Comparison of ENCODE assay signal across 1 cellular context in genomic region chr19:32041681-32042292, GRCh38.
TF ChIP-seq lines count a peak whose summit lies in the region.

No MANE protein-coding gene starts in this region.

TF ChIP-seq in GM23338, 12 proteins besides CTCF, POLR2A, EP300 and RAD21 (continued from another document):
- TF ChIP-seq ZNF462 (CRISPR knock-in tag; IDR thresholded peaks at IDR 0.05) (no peak), ETS1 (IDR thresholded peaks at IDR 0.05) (no peak), ZNF331 (CRISPR knock-in tag; IDR thresholded peaks at IDR 0.05; ENCODE audit: low read depth) (no peak), POLR2AphosphoS5 (IDR thresholded peaks at IDR 0.05; ENCODE audit: low read depth) (no peak), ZNF114 (CRISPR knock-in tag; IDR thresholded peaks at IDR 0.05) (no peak)
TF ChIP-seq in GM23338: peak in this region for 0.
